In genomic region chr5:37568018-37568753, GRCh38 we compare ENCODE assay signal across 15 cellular contexts.
DNase-seq lines count a peak whose midpoint lies in the region; ATAC-seq and TF ChIP-seq lines count a peak whose summit lies in the region.
"Had no signal": no experiment of that assay in that cellular context is flagged by ENCODE, and none has a peak within 500 bp of the region (broad histone marks: within the 10 kb centered on the region; RNA-seq: fewer than 3 reads in every experiment).

No MANE protein-coding gene starts in this region.

- peak; percentile 11 for ATAC-seq in esophagus mucosa
- ATAC-seq in psoas muscle: peak in 1 of 4 donors; percentile 14
- ATAC-seq: GM12878, HCT116 had no signal

- H3K4me1 ChIP-seq in psoas muscle: peaks cover 47% of the 10 kb centered on the region
- no peaks in the 10 kb centered on the region for H3K4me1 ChIP-seq in prostate gland (replicated peaks)

- H3K36me3 ChIP-seq in psoas muscle (ENCODE audit: insufficient read depth in 1 of 2, low read depth in 1 of 2) (no peaks in the 10 kb centered on the region), prostate gland (no peaks in the 10 kb centered on the region)

- no peaks in the 10 kb centered on the region for H3K27me3 ChIP-seq in psoas muscle (ENCODE audit: insufficient read depth in 3 of 3, low read length in 2 of 3)
- H3K27me3 ChIP-seq in prostate gland (replicated peaks; ENCODE audit: insufficient read depth): no peaks in the 10 kb centered on the region

- no peaks in the 10 kb centered on the region for H3K9me3 ChIP-seq in psoas muscle
- H3K9me3 ChIP-seq in prostate gland: no peaks in the 10 kb centered on the region

- TF ChIP-seq CTCF in psoas muscle (IDR thresholded peaks at IDR 0.05): no peak
- no peak for TF ChIP-seq CTCF in prostate gland (IDR thresholded peaks at IDR 0.05)

- H3K4me3 ChIP-seq in psoas muscle (no peak overlapping the region), prostate gland (no peak overlapping the region)
- H3K4me3 ChIP-seq: GM12878, GM23248 had no signal

- TF ChIP-seq POLR2A in prostate gland (IDR thresholded peaks at IDR 0.05): no peak

- H3K27ac ChIP-seq in psoas muscle (peak overlapping the region; percentile 57), prostate gland (no peak overlapping the region)
- H3K27ac ChIP-seq: GM23248 had no signal

- peak; percentile 39 for DNase-seq in NCI-H2171 treated with DMSO at 0.1 percent for 48 hours (lab: John Stamatoyannopoulos, UW)
- no peak for DNase-seq in NCI-H2171 (lab: John Stamatoyannopoulos, UW)
- DNase-seq in psoas muscle: no peak
- no peak for DNase-seq in prostate gland (ENCODE audit: low spot score)
- DNase-seq in superior temporal gyrus (ENCODE audit: extremely low spot score): no peak
- no peak for DNase-seq in A172 (ENCODE audit: low spot score)
- DNase-seq: 8988T; C1 segment of cervical spinal cord; Calu3; CD4-positive, alpha-beta T cell; DMS79; GM23248 had no signal

- intact Hi-C loops in psoas muscle (cut with DNase I) (no loop called here), prostate gland (cut with DNase I) (no loop called here)
